ENCODE assay signal across 14 cellular contexts in genomic region chr2:20725782-20726181, GRCh38. TPM values are rescaled to one million over a fixed set of nuclear protein-coding genes. Genes with fewer than 3 reads are reported as not detected.
DNase-seq lines count a peak whose midpoint lies in the region; ATAC-seq, FAIRE-seq and TF ChIP-seq lines count a peak whose summit lies in the region.
"Had no signal": no experiment of that assay in that cellular context is flagged by ENCODE, and none has a peak within 500 bp of the region (broad histone marks: within the 10 kb centered on the region; RNA-seq: fewer than 3 reads in every experiment).

No MANE protein-coding gene starts in this region.

- no peak overlapping the region for H3K27ac ChIP-seq in SK-N-SH (ENCODE audit: low read depth in 2 of 2, low read length in 1 of 2)
- no peak overlapping the region for H3K27ac ChIP-seq in mesenchymal stem cell (ENCODE audit: low read length, poor library complexity, severe bottlenecking)
- H3K27ac ChIP-seq: BLaER1 treated with 17β-estradiol and CSF1 and Interleukin-3, amounts not matched to agents 10 nM and 100 nM had no signal

- no peaks in the 10 kb centered on the region for H3K9me2 ChIP-seq in SK-N-SH

- H3K4me1 ChIP-seq in SK-N-SH (ENCODE audit: control insufficient read depth in 1 of 2, insufficient read depth in 2 of 2, low read depth in 1 of 2, low read length in 1 of 2): peaks cover 5 to 9% of the 10 kb centered on the region in 2 experiments; a peak in 3 of 4 replicates
- H3K4me1 ChIP-seq in mesenchymal stem cell (ENCODE audit: control insufficient read depth, insufficient read depth, low read depth, low read length): peaks cover 7% of the 10 kb centered on the region
- H3K4me1 ChIP-seq: BLaER1 treated with 17β-estradiol and CSF1 and Interleukin-3, amounts not matched to agents 10 nM and 100 nM had no signal

- H3K14ac ChIP-seq in mesenchymal stem cell (ENCODE audit: low read length in 2 of 2): no peak overlapping the region

- H2AFZ ChIP-seq in SK-N-SH (ENCODE audit: low read depth) (no peak overlapping the region), mesenchymal stem cell (ENCODE audit: low read depth, low read length) (no peak overlapping the region)

- H3F3A ChIP-seq in SK-N-SH (replicated peaks; ENCODE audit: insufficient read depth): no peaks in the 10 kb centered on the region

- POLR2A ChIA-PET in SK-N-SH (lab: Yijun Ruan, JAX): no interaction called here

- H2BK120ac ChIP-seq in mesenchymal stem cell (ENCODE audit: low read depth, low read length): no peak overlapping the region

- H2BK5ac ChIP-seq in mesenchymal stem cell (ENCODE audit: low read depth, low read length, poor library complexity, severe bottlenecking): no peak overlapping the region

- no peak for TF ChIP-seq EP300 in SK-N-SH (IDR thresholded peaks at IDR 0.05; ENCODE audit: borderline replicate concordance in 1 of 2, low read depth in 1 of 2, low read length in 1 of 2)

- no peak overlapping the region for H4K8ac ChIP-seq in mesenchymal stem cell (ENCODE audit: low read length)

- H2BK15ac ChIP-seq in mesenchymal stem cell (ENCODE audit: low read depth, poor library complexity, severe bottlenecking): no peak overlapping the region

- CTCF ChIA-PET in SK-N-SH (lab: Yijun Ruan, JAX): no interaction called here

- H3K9ac ChIP-seq in SK-N-SH: no peak overlapping the region
- no peak overlapping the region for H3K9ac ChIP-seq in mesenchymal stem cell (ENCODE audit: low read length)
- H3K9ac ChIP-seq: BLaER1 treated with 17β-estradiol and CSF1 and Interleukin-3, amounts not matched to agents 10 nM and 100 nM had no signal

- intact Hi-C loops in posterior vena cava (cut with DNase I): no loop called here

- no peaks in the 10 kb centered on the region for H3K79me2 ChIP-seq in SK-N-SH (ENCODE audit: insufficient read depth)

- H2BK12ac ChIP-seq in mesenchymal stem cell (ENCODE audit: low read length in 2 of 2): no peak overlapping the region

- no peak overlapping the region for H3K4me3 ChIP-seq in SK-N-SH (ENCODE audit: low read depth in 2 of 2, low read length in 1 of 2)
- no peak overlapping the region for H3K4me3 ChIP-seq in mesenchymal stem cell (ENCODE audit: insufficient read depth in 1 of 2, low read depth in 1 of 2, low read length in 2 of 2)
- H3K4me3 ChIP-seq: BLaER1 treated with 17β-estradiol and CSF1 and Interleukin-3, amounts not matched to agents 10 nM and 100 nM had no signal

- H3K27me3 ChIP-seq in SK-N-SH (ENCODE audit: insufficient read depth) (no peaks in the 10 kb centered on the region), mesenchymal stem cell (ENCODE audit: control insufficient read depth in 1 of 2, insufficient read depth in 1 of 2, low read length in 2 of 2) (no peaks in the 10 kb centered on the region)
- H3K27me3 ChIP-seq: BLaER1 treated with 17β-estradiol and CSF1 and Interleukin-3, amounts not matched to agents 10 nM and 100 nM had no signal

- FAIRE-seq in H54 (lab: Jason Lieb, UNC) (peak; percentile 53), urothelium cell line (lab: Jason Lieb, UNC) (peak; percentile 83)

- peak overlapping the region; percentile 80 for H2AK5ac ChIP-seq in mesenchymal stem cell (ENCODE audit: low read length, severe bottlenecking)

- WGBS in SK-N-SH (ENCODE audit: low lambda C conversion rate): 91% methylated on average over 2 of the region's 2 CpGs
- WGBS in mesenchymal stem cell: 94% methylated on average over 2 of the region's 2 CpGs

- H3K36me3 ChIP-seq in SK-N-SH (replicated peaks in 1 of 2; ENCODE audit: control insufficient read depth in 1 of 2, insufficient read depth in 2 of 2, low read length in 1 of 2) (peaks cover 0 to 11% of the 10 kb centered on the region in 2 experiments), mesenchymal stem cell (ENCODE audit: control insufficient read depth in 1 of 2, insufficient read depth in 2 of 2, low read depth in 1 of 2, low read length in 2 of 2) (peaks cover 0 to 7% of the 10 kb centered on the region in 2 experiments)

- no peak overlapping the region for H3K23ac ChIP-seq in mesenchymal stem cell (ENCODE audit: low read length in 2 of 2)

- TF ChIP-seq RAD21 in SK-N-SH (IDR thresholded peaks at IDR 0.05; ENCODE audit: low read length): no peak

- no peak overlapping the region for H3K4me2 ChIP-seq in SK-N-SH
- H3K4me2 ChIP-seq in mesenchymal stem cell (ENCODE audit: low read length, poor library complexity, severe bottlenecking): no peak overlapping the region
- H3K4me2 ChIP-seq: BLaER1 treated with 17β-estradiol and CSF1 and Interleukin-3, amounts not matched to agents 10 nM and 100 nM had no signal

- no peak for ATAC-seq in esophagus mucosa
- ATAC-seq: CD8-positive, alpha-beta T cell had no signal

- H3K9me3 ChIP-seq in SK-N-SH: no peaks in the 10 kb centered on the region
- H3K9me3 ChIP-seq in mesenchymal stem cell (ENCODE audit: control insufficient read depth, low read length): no peaks in the 10 kb centered on the region

- H3K79me1 ChIP-seq in mesenchymal stem cell (replicated peaks; ENCODE audit: low read length, poor library complexity, severe bottlenecking): peaks cover 8% of the 10 kb centered on the region

- no peak for TF ChIP-seq CTCF in SK-N-SH (IDR thresholded peaks at IDR 0.05)

- H4K91ac ChIP-seq in mesenchymal stem cell (ENCODE audit: low read length): no peak overlapping the region

- no peak overlapping the region for H3K18ac ChIP-seq in mesenchymal stem cell (ENCODE audit: low read depth in 1 of 2, low read length in 2 of 2)

- DNase-seq in H54 (ENCODE audit: insufficient read length, low spot score): no peak
- peak; percentile 9 for DNase-seq in SK-N-SH
- DNase-seq in mesenchymal stem cell: no peak
- DNase-seq in urothelium cell line (ENCODE audit: low spot score): no peak
- DNase-seq in posterior vena cava (ENCODE audit: low spot score): no peak
- DNase-seq in RPMI8226: no peak
- DNase-seq: Calu3; CD8-positive, alpha-beta T cell; DMS79 treated with DMSO at 0.1 percent for 48 hours; GF-D8; GOT3; H9 had no signal

- H4K20me1 ChIP-seq in SK-N-SH (ENCODE audit: insufficient read depth): no peaks in the 10 kb centered on the region
- H4K20me1 ChIP-seq: BLaER1 treated with 17β-estradiol and CSF1 and Interleukin-3, amounts not matched to agents 10 nM and 100 nM had no signal

- no peak for TF ChIP-seq POLR2A in H54 (IDR thresholded peaks at IDR 0.05; ENCODE audit: low read depth, low read length)

- H3K4ac ChIP-seq in mesenchymal stem cell (ENCODE audit: low read depth in 1 of 2, low read length in 2 of 2): no peak overlapping the region

TF ChIP-seq in SK-N-SH, 30 proteins besides CTCF, POLR2A, EP300 and RAD21:
- TF ChIP-seq JUND (IDR thresholded peaks at IDR 0.05): no peak
- no peak for TF ChIP-seq YY1 (IDR thresholded peaks at IDR 0.05; ENCODE audit: low read depth)
- TF ChIP-seq FOXM1 (IDR thresholded peaks at IDR 0.05; ENCODE audit: low read depth): no peak
- peak; percentile 17 for TF ChIP-seq CHD2 (IDR thresholded peaks at IDR 0.05; ENCODE audit: low read length, partially characterized antibody)
- TF ChIP-seq GATA2 (CRISPR knock-in tag; IDR thresholded peaks at IDR 0.05): peak; percentile 65
- TF ChIP-seq EZH2phosphoT487 (IDR thresholded peaks at IDR 0.05; ENCODE audit: borderline replicate concordance, low read depth): no peak
- no peak for TF ChIP-seq ELF1 (IDR thresholded peaks at IDR 0.05)
- no peak for TF ChIP-seq MXI1 (IDR thresholded peaks at IDR 0.05; ENCODE audit: low read depth, low read length)
- TF ChIP-seq TCF12 (IDR thresholded peaks at IDR 0.05): no peak
- peak; percentile 68; the same call in 1 of the 2 replicates for TF ChIP-seq RCOR1 (IDR thresholded peaks at IDR 0.05; ENCODE audit: low read length)
- no peak for TF ChIP-seq ZBTB33 (IDR thresholded peaks at IDR 0.05; ENCODE audit: borderline replicate concordance, low read depth)
- no peak for TF ChIP-seq NRF1 (IDR thresholded peaks at IDR 0.05; ENCODE audit: low read depth, low read length)
- no peak for TF ChIP-seq SIN3A (IDR thresholded peaks at IDR 0.05; ENCODE audit: borderline replicate concordance, low read depth, low read length)

RNA-seq across cellular contexts. Expression of gene GDF7, which starts 58.8 kb away (rescaled TPM):
- polyA plus RNA-seq in SK-N-SH (2012; rRNA removed): 0.02 and 0.03 TPM in 2 replicates
- 0.04 TPM in 2 replicates for polyA plus RNA-seq in SK-N-SH (2012; cell fraction: cytosol; rRNA removed)
- polyA plus RNA-seq in SK-N-SH (2012; cell fraction: nucleus; rRNA removed): 0.19 TPM in 2 replicates
- polyA plus RNA-seq in mesenchymal stem cell (2013, experiment 1 of 2): 0.23 TPM
- 0.25 TPM for polyA plus RNA-seq in mesenchymal stem cell (2013, experiment 2 of 2)
- total RNA-seq in posterior vena cava (1 to 10 TPM; 3.6 to 3.8 TPM), esophagus mucosa (0.32 TPM)
- total RNA-seq: Calu3 had no signal
